ENCODE assay signal across 8 cellular contexts in the genomic region with DNA sequence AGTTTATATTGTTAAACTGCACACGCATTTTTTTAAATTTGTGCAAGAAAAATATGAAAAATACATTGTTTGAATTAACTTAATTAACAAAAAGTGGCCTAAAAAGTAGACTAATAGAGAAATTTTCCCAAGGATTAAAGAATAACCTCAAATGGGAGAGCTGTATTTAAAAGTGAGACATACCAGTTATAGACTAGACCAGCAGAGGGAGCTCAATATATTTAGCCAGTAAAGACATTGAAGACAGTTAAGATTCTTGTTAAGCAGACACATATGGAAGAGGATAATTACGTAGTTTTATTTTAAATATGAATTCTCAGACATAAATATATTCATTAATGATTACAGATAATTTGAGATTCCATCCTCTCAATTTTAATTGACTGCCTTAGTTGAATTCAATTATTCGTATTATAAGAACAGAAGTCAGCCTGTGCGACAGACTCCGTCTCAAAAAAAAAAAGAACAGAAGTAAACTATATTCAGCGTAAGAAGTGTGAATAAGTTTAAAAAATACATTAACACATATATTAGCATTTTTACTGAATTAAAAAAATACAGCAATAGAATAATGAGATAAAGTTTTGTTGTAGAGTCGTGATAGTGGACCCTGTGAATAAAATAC.
A peak's percentile ranks its signal among the peaks of the same experiment; 100 is the strongest.
DNase-seq lines count a peak whose midpoint lies in the region; ATAC-seq, FAIRE-seq and TF ChIP-seq lines count a peak whose summit lies in the region.

No MANE protein-coding gene starts in this region.

- H3K4me3 Mint-ChIP-seq in activated T-cell treated with anti-CD3 and anti-CD28 coated beads, Interleukin-2, amount 50 U/mL, for 24 hours: no peak overlapping the region

- in situ Hi-C loops in GM13977 (cut with MboI; ENCODE audit: low pct_unique_long_range_greater_than_20kb, low sequenced_read_pairs, unreplicated experiment): no loop called here

- DNase-seq in GM13977 (ENCODE audit: low spot score): peak; percentile 18
- peak; percentile 50 for DNase-seq in NCI-H1436 treated with DMSO at 0.1 percent for 48 hours (lab: John Stamatoyannopoulos, UW)
- DNase-seq in iPS-NIHi11 (ENCODE audit: low spot score): peak; percentile 44
- no peak for DNase-seq in activated T-cell treated with anti-CD3 and anti-CD28 coated beads, Interleukin-2, amount 50 U/mL, for 24 hours
- DNase-seq in 8988T: no peak

- H3K36me3 Mint-ChIP-seq in activated T-cell treated with anti-CD3 and anti-CD28 coated beads, Interleukin-2, amount 50 U/mL, for 24 hours (ENCODE audit: low read depth): no peaks in the 10 kb centered on the region

- no peak overlapping the region for H3K27ac Mint-ChIP-seq in activated T-cell treated with anti-CD3 and anti-CD28 coated beads, Interleukin-2, amount 50 U/mL, for 24 hours

- TF ChIP-seq CTCF in GM13977 (IDR thresholded peaks at IDR 0.05; ENCODE audit: extremely low read depth, insufficient read depth, missing control alignments): peak; percentile 67
- peak; percentile 91 for TF ChIP-seq CTCF in VCaP (conservative IDR thresholded peaks at IDR 0.05)

- no peaks in the 10 kb centered on the region for H3K9me3 Mint-ChIP-seq in activated T-cell treated with anti-CD3 and anti-CD28 coated beads, Interleukin-2, amount 50 U/mL, for 24 hours

- H3K4me1 Mint-ChIP-seq in activated T-cell treated with anti-CD3 and anti-CD28 coated beads, Interleukin-2, amount 50 U/mL, for 24 hours (ENCODE audit: low read depth): no peaks in the 10 kb centered on the region

- peak; percentile 96 for FAIRE-seq in A204.1 (lab: Jason Lieb, UNC)

- ATAC-seq in HG02852 (IDR thresholded peaks at IDR 0.05; ENCODE audit: unreplicated experiment): peak; percentile 67

- H3K27ac ChIP-seq in VCaP: no peak overlapping the region; the same call in 1 of the 2 replicates

- no peaks in the 10 kb centered on the region for H3K27me3 Mint-ChIP-seq in activated T-cell treated with anti-CD3 and anti-CD28 coated beads, Interleukin-2, amount 50 U/mL, for 24 hours

Comparison
In these comparisons a context has a peak if more than half of its experiments do, and no peak if none do; other contexts are left out.
1. DNase-seq: peak in GM13977 (single experiment), NCI-H1436 treated with DMSO at 0.1 percent for 48 hours (single experiment) and iPS-NIHi11 (single experiment); none in activated T-cell treated with anti-CD3 and anti-CD28 coated beads, Interleukin-2, amount 50 U/mL, for 24 hours (single experiment) and 8988T (single experiment).